In genomic region chr19:13173129-13173737, GRCh38 we compare ENCODE assay signal across 12 cellular contexts. TPM values are rescaled to one million over a fixed set of nuclear protein-coding genes. Genes with fewer than 3 reads are reported as not detected.
A peak's percentile ranks its signal among the peaks of the same experiment; 100 is the strongest.
DNase-seq lines count a peak whose midpoint lies in the region; ATAC-seq lines count a peak whose summit lies in the region.
"Had no signal": no experiment of that assay in that cellular context is flagged by ENCODE, and none has a peak within 500 bp of the region (broad histone marks: within the 10 kb centered on the region; RNA-seq: fewer than 3 reads in every experiment).

No MANE protein-coding gene starts in this region.

- no peaks in the 10 kb centered on the region for H3K36me3 Mint-ChIP-seq in stimulated activated naive CD8-positive, alpha-beta T cell treated with anti-CD3 and anti-CD28 coated beads, Interleukin-15, Interleukin-2, amounts not matched to agents 100 ng/mL and 50 ng/mL, for 24 hours (ENCODE audit: low read depth)
- H3K36me3 Mint-ChIP-seq in activated T-helper 1 cell treated with anti-CD3 and anti-CD28 coated beads, Interleukin-12 subunit alpha, Interleukin-12 subunit beta, Interleukin-2, Interleukin-4 antibody, amounts not matched to agents 30 ng/mL and 10 ng/mL and 1 ng/mL, durations not matched to agents 14 hours and 24 hours and 36 hours (ENCODE audit: low read depth): peaks cover 8% of the 10 kb centered on the region
- no peaks in the 10 kb centered on the region for H3K36me3 Mint-ChIP-seq in naive thymus-derived CD8-positive, alpha-beta T cell

- intact Hi-C loops in activated T-helper 1 cell treated with anti-CD3 and anti-CD28 coated beads, Interleukin-12 subunit alpha, Interleukin-12 subunit beta, Interleukin-2, Interleukin-4 antibody, amounts not matched to agents 30 ng/mL and 10 ng/mL and 1 ng/mL, durations not matched to agents 14 hours and 24 hours and 36 hours (cut with micrococcal nuclease): loop anchor here (2.0 kb wide), 1 partner anchor 18 kb away; no protein-coding TSS in a partner anchor

- ATAC-seq in stimulated activated naive CD8-positive, alpha-beta T cell treated with anti-CD3 and anti-CD28 coated beads, Interleukin-15, Interleukin-2, amounts not matched to agents 100 U/mL and 50 U/mL, for 24 hours: no peak
- no peak for ATAC-seq in naive thymus-derived CD8-positive, alpha-beta T cell
- ATAC-seq in HG02678 (IDR thresholded peaks at IDR 0.05; ENCODE audit: unreplicated experiment) (no peak), HG02571 (IDR thresholded peaks at IDR 0.05; ENCODE audit: unreplicated experiment) (no peak)

- DNase-seq in stimulated activated naive CD8-positive, alpha-beta T cell treated with anti-CD3 and anti-CD28 coated beads, Interleukin-15, Interleukin-2, amounts not matched to agents 100 U/mL and 50 U/mL, for 24 hours: no peak
- no peak for DNase-seq in activated T-helper 1 cell treated with anti-CD3 and anti-CD28 coated beads, Interleukin-12 subunit alpha, Interleukin-12 subunit beta, Interleukin-2, Interleukin-4 antibody, amounts not matched to agents 30 ng/mL and 10 ng/mL and 1 ng/mL, durations not matched to agents 14 hours and 24 hours and 36 hours (ENCODE audit: low spot score)
- DNase-seq in naive thymus-derived CD8-positive, alpha-beta T cell: no peak
- DNase-seq in retina (no peak), Kasumi-1 (lab: John Stamatoyannopoulos, UW) (no peak)
- DNase-seq: Caco-2, dorsolateral prefrontal cortex, NCI-H524 treated with DMSO at 0.1 percent for 48 hours, small intestine had no signal

- peak overlapping the region; percentile 96 for H3K27ac Mint-ChIP-seq in stimulated activated naive CD8-positive, alpha-beta T cell treated with anti-CD3 and anti-CD28 coated beads, Interleukin-15, Interleukin-2, amounts not matched to agents 100 ng/mL and 50 ng/mL, for 24 hours
- H3K27ac Mint-ChIP-seq in activated T-helper 1 cell treated with anti-CD3 and anti-CD28 coated beads, Interleukin-12 subunit alpha, Interleukin-12 subunit beta, Interleukin-2, Interleukin-4 antibody, amounts not matched to agents 30 ng/mL and 10 ng/mL and 1 ng/mL, durations not matched to agents 14 hours and 24 hours and 36 hours: peak overlapping the region; percentile 95
- peak overlapping the region; percentile 93 to 99 (median 98) for H3K27ac Mint-ChIP-seq in naive thymus-derived CD8-positive, alpha-beta T cell

- peak overlapping the region; percentile 80 for H3K4me3 Mint-ChIP-seq in stimulated activated naive CD8-positive, alpha-beta T cell treated with anti-CD3 and anti-CD28 coated beads, Interleukin-15, Interleukin-2, amounts not matched to agents 100 ng/mL and 50 ng/mL, for 24 hours
- peak overlapping the region; percentile 82 for H3K4me3 Mint-ChIP-seq in activated T-helper 1 cell treated with anti-CD3 and anti-CD28 coated beads, Interleukin-12 subunit alpha, Interleukin-12 subunit beta, Interleukin-2, Interleukin-4 antibody, amounts not matched to agents 30 ng/mL and 10 ng/mL and 1 ng/mL, durations not matched to agents 14 hours and 24 hours and 36 hours
- H3K4me3 Mint-ChIP-seq in naive thymus-derived CD8-positive, alpha-beta T cell: peak overlapping the region; percentile 81 to 92 (median 90)

- H3K4me1 Mint-ChIP-seq in stimulated activated naive CD8-positive, alpha-beta T cell treated with anti-CD3 and anti-CD28 coated beads, Interleukin-15, Interleukin-2, amounts not matched to agents 100 ng/mL and 50 ng/mL, for 24 hours (ENCODE audit: low read depth): peaks cover 57% of the 10 kb centered on the region
- H3K4me1 Mint-ChIP-seq in activated T-helper 1 cell treated with anti-CD3 and anti-CD28 coated beads, Interleukin-12 subunit alpha, Interleukin-12 subunit beta, Interleukin-2, Interleukin-4 antibody, amounts not matched to agents 30 ng/mL and 10 ng/mL and 1 ng/mL, durations not matched to agents 14 hours and 24 hours and 36 hours (ENCODE audit: low read depth): peaks cover 46% of the 10 kb centered on the region
- H3K4me1 Mint-ChIP-seq in naive thymus-derived CD8-positive, alpha-beta T cell: peaks cover 24 to 75% (median 62%) of the 10 kb centered on the region in 4 donors

- POLR2A ChIA-PET in naive thymus-derived CD8-positive, alpha-beta T cell (lab: Charles Lee): interaction anchor here (0.6 to 24.2 kb wide), 7 partner anchors 9 to 1322 kb away, joined by 3 to 918 read pairs (median 6); partner anchors contain the start of genes IER2 and STX10

- H3K9me3 Mint-ChIP-seq in stimulated activated naive CD8-positive, alpha-beta T cell treated with anti-CD3 and anti-CD28 coated beads, Interleukin-15, Interleukin-2, amounts not matched to agents 100 ng/mL and 50 ng/mL, for 24 hours: no peaks in the 10 kb centered on the region
- no peaks in the 10 kb centered on the region for H3K9me3 Mint-ChIP-seq in activated T-helper 1 cell treated with anti-CD3 and anti-CD28 coated beads, Interleukin-12 subunit alpha, Interleukin-12 subunit beta, Interleukin-2, Interleukin-4 antibody, amounts not matched to agents 30 ng/mL and 10 ng/mL and 1 ng/mL, durations not matched to agents 14 hours and 24 hours and 36 hours
- no peaks in the 10 kb centered on the region for H3K9me3 Mint-ChIP-seq in naive thymus-derived CD8-positive, alpha-beta T cell

- H3K27me3 Mint-ChIP-seq in stimulated activated naive CD8-positive, alpha-beta T cell treated with anti-CD3 and anti-CD28 coated beads, Interleukin-15, Interleukin-2, amounts not matched to agents 100 ng/mL and 50 ng/mL, for 24 hours: no peaks in the 10 kb centered on the region
- no peaks in the 10 kb centered on the region for H3K27me3 Mint-ChIP-seq in activated T-helper 1 cell treated with anti-CD3 and anti-CD28 coated beads, Interleukin-12 subunit alpha, Interleukin-12 subunit beta, Interleukin-2, Interleukin-4 antibody, amounts not matched to agents 30 ng/mL and 10 ng/mL and 1 ng/mL, durations not matched to agents 14 hours and 24 hours and 36 hours (ENCODE audit: insufficient read depth)
- no peaks in the 10 kb centered on the region for H3K27me3 Mint-ChIP-seq in naive thymus-derived CD8-positive, alpha-beta T cell

RNA-seq across cellular contexts. Expression of gene IER2, which starts 23.0 kb away (rescaled TPM):
- 173 and 175 TPM in 2 replicates for total RNA-seq in activated T-helper 1 cell treated with anti-CD3 and anti-CD28 coated beads, Interleukin-12 subunit alpha, Interleukin-12 subunit beta, Interleukin-2, Interleukin-4 antibody, amounts not matched to agents 30 ng/mL and 10 ng/mL and 1 ng/mL, durations not matched to agents 14 hours and 24 hours and 36 hours
- total RNA-seq in naive thymus-derived CD8-positive, alpha-beta T cell: 100 to 1,000 TPM; 105 to 112 TPM
- polyA plus RNA-seq in naive thymus-derived CD8-positive, alpha-beta T cell: 100 to 1,000 TPM; 100 to 162 (median 107) TPM

RNA-seq across cellular contexts. Expression of gene STX10, which starts 23.1 kb away (rescaled TPM):
- 73.8 and 78.1 TPM in 2 replicates for total RNA-seq in activated T-helper 1 cell treated with anti-CD3 and anti-CD28 coated beads, Interleukin-12 subunit alpha, Interleukin-12 subunit beta, Interleukin-2, Interleukin-4 antibody, amounts not matched to agents 30 ng/mL and 10 ng/mL and 1 ng/mL, durations not matched to agents 14 hours and 24 hours and 36 hours
- 10 to 100 TPM; 60.2 to 62.8 TPM for total RNA-seq in naive thymus-derived CD8-positive, alpha-beta T cell
- 10 to 100 TPM; 36.1 to 56.2 (median 50.2) TPM for polyA plus RNA-seq in naive thymus-derived CD8-positive, alpha-beta T cell

RNA-seq across cellular contexts. Expression of gene NACC1, which starts 55.2 kb away (rescaled TPM):
- 124 TPM in 2 replicates for total RNA-seq in activated T-helper 1 cell treated with anti-CD3 and anti-CD28 coated beads, Interleukin-12 subunit alpha, Interleukin-12 subunit beta, Interleukin-2, Interleukin-4 antibody, amounts not matched to agents 30 ng/mL and 10 ng/mL and 1 ng/mL, durations not matched to agents 14 hours and 24 hours and 36 hours
- total RNA-seq in naive thymus-derived CD8-positive, alpha-beta T cell: 10 to 100 TPM; 24.5 to 25.7 TPM
- 1 to 10 TPM; 1.4 to 3.4 (median 1.9) TPM for polyA plus RNA-seq in naive thymus-derived CD8-positive, alpha-beta T cell

RNA-seq across cellular contexts. Expression of gene TRMT1, which starts 56.7 kb away (rescaled TPM):
- total RNA-seq in activated T-helper 1 cell treated with anti-CD3 and anti-CD28 coated beads, Interleukin-12 subunit alpha, Interleukin-12 subunit beta, Interleukin-2, Interleukin-4 antibody, amounts not matched to agents 30 ng/mL and 10 ng/mL and 1 ng/mL, durations not matched to agents 14 hours and 24 hours and 36 hours: 154 and 157 TPM in 2 replicates
- total RNA-seq in naive thymus-derived CD8-positive, alpha-beta T cell: 100 to 1,000 TPM; 100 to 103 TPM
- polyA plus RNA-seq in naive thymus-derived CD8-positive, alpha-beta T cell: 10 to 100 TPM; 26.1 to 35.1 (median 27.2) TPM
